Comparison of ENCODE assay signal across 11 cellular contexts in the genomic region with DNA sequence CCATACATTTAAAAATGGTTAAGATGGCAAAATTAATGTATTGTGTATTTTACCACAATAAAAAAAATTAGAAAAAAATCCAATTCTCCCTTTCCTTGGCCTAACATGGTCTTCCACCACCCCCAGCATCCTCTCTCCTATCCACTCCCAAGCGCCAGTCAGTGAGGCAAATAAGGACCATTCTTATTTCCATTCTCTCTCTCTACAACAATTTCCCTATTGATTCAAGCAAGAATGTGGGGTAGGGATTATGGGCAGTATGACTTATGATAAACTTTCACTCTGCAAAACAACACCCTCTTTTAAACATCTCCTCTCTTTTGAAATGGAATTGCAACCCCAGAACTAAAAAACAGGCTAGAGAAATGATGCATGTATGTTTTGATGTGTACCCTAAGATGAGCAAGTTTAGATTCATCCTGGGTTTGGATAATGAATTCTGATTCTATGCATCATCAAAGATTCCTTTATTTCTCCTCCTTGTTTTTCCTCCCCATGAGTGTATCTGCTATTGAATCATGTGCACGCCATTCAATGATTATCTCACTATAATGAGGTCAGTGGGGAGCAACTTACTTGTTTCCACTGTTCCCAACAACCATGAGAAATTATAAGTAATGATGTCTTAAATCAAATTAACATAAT. TPM values are rescaled to one million over a fixed set of nuclear protein-coding genes. Genes with fewer than 3 reads are reported as not detected.
DNase-seq lines count a peak whose midpoint lies in the region; ATAC-seq and TF ChIP-seq lines count a peak whose summit lies in the region.
"Had no signal": no experiment of that assay in that cellular context is flagged by ENCODE, and none has a peak within 500 bp of the region (broad histone marks: within the 10 kb centered on the region; RNA-seq: fewer than 3 reads in every experiment).

No MANE protein-coding gene starts in this region.

- H3K36me3 Mint-ChIP-seq in activated CD8-positive, alpha-beta T cell treated with anti-CD3 and anti-CD28 coated beads for 36 hours (ENCODE audit: low read depth), result no peaks in the 10 kb centered on the region

- H3K9me3 ChIP-seq in right atrium auricular region, result no peaks in the 10 kb centered on the region
- H3K9me3 ChIP-seq in upper lobe of right lung, result no peaks in the 10 kb centered on the region

- H3K4me1 Mint-ChIP-seq in activated CD8-positive, alpha-beta T cell treated with anti-CD3 and anti-CD28 coated beads for 36 hours (ENCODE audit: low read depth), result peaks cover 19% of the 10 kb centered on the region

- H3K4me1 ChIP-seq in right atrium auricular region (peaks cover 0 to 67% of the 10 kb centered on the region in 2 donors), upper lobe of right lung (peaks cover 51% of the 10 kb centered on the region)

- H3K27ac Mint-ChIP-seq in activated CD8-positive, alpha-beta T cell treated with anti-CD3 and anti-CD28 coated beads for 36 hours, result no peak overlapping the region

- no peak overlapping the region for H3K4me3 Mint-ChIP-seq in activated CD8-positive, alpha-beta T cell treated with anti-CD3 and anti-CD28 coated beads for 36 hours

- DNase-seq in right atrium auricular region (ENCODE audit: low spot score) (no peak), left ventricle myocardium superior (no peak), choroid plexus epithelial cell (ENCODE audit: low read depth) (peak; percentile 54), medulla oblongata (ENCODE audit: extremely low spot score) (peak; percentile 70), upper lobe of right lung (no peak), NCI-H748 (lab: John Stamatoyannopoulos, UW; ENCODE audit: unreplicated experiment) (no peak)
- no peak for DNase-seq in activated CD4-positive, alpha-beta T cell treated with anti-CD3 and anti-CD28 coated beads, Interleukin-2, amount 50 U/mL, for 4 hours
- DNase-seq in activated CD8-positive, alpha-beta T cell treated with anti-CD3 and anti-CD28 coated beads for 36 hours, result no peak
- DNase-seq: cortex of kidney, NCI-H1436 treated with DMSO at 0.1 percent for 48 hours, retina had no signal

- no peak for TF ChIP-seq CTCF in right atrium auricular region (IDR thresholded peaks at IDR 0.05)
- TF ChIP-seq CTCF in choroid plexus epithelial cell (conservative IDR thresholded peaks at IDR 0.05; ENCODE audit: low read depth, low read length), result no peak
- no peak for TF ChIP-seq CTCF in upper lobe of right lung (IDR thresholded peaks at IDR 0.05)
- TF ChIP-seq CTCF in activated CD8-positive, alpha-beta T cell treated with anti-CD3 and anti-CD28 coated beads for 36 hours (IDR thresholded peaks at IDR 0.05), result no peak

- ATAC-seq in left ventricle myocardium superior, result no peak
- ATAC-seq in upper lobe of right lung, result no peak
- no peak for ATAC-seq in activated CD8-positive, alpha-beta T cell treated with anti-CD3 and anti-CD28 coated beads for 36 hours

- H3K27ac ChIP-seq in right atrium auricular region (peak overlapping the region; percentile 92 to 98), upper lobe of right lung (no peak overlapping the region)

- H3K4me3 ChIP-seq in right atrium auricular region (peak overlapping the region in 1 of 2 donors; percentile 7), choroid plexus epithelial cell (ENCODE audit: low read depth, low read length) (peak overlapping the region; percentile 39), upper lobe of right lung (peak overlapping the region; percentile 71)

- POLR2A ChIA-PET in activated CD8-positive, alpha-beta T cell treated with anti-CD3 and anti-CD28 coated beads for 36 hours (lab: Charles Lee), result no interaction called here

- H3K27me3 Mint-ChIP-seq in activated CD8-positive, alpha-beta T cell treated with anti-CD3 and anti-CD28 coated beads for 36 hours, result peaks cover 36% of the 10 kb centered on the region

- intact Hi-C loops in left ventricle myocardium superior (cut with micrococcal nuclease) (loop anchor here (5.0 kb wide), 1 partner anchor 55 kb away; no protein-coding TSS in a partner anchor), upper lobe of right lung (cut with DNase I) (no loop called here)
- intact Hi-C loops in activated CD8-positive, alpha-beta T cell treated with anti-CD3 and anti-CD28 coated beads for 36 hours (cut with micrococcal nuclease), result no loop called here

- CTCF ChIA-PET in activated CD8-positive, alpha-beta T cell treated with anti-CD3 and anti-CD28 coated beads for 36 hours (lab: Charles Lee), result no interaction called here

- H3K9me3 Mint-ChIP-seq in activated CD8-positive, alpha-beta T cell treated with anti-CD3 and anti-CD28 coated beads for 36 hours, result no peaks in the 10 kb centered on the region

- H3K27me3 ChIP-seq in right atrium auricular region, result no peaks in the 10 kb centered on the region
- no peaks in the 10 kb centered on the region for H3K27me3 ChIP-seq in upper lobe of right lung

- no peaks in the 10 kb centered on the region for H3K36me3 ChIP-seq in right atrium auricular region
- H3K36me3 ChIP-seq in upper lobe of right lung, result no peaks in the 10 kb centered on the region

RNA-seq across cellular contexts. Expression of gene STARD13, which starts 3.5 kb away (rescaled TPM):
- total RNA-seq in right atrium auricular region, result 10 to 100 TPM; 21.6 to 23.3 TPM
- 41.1 TPM for total RNA-seq in left ventricle myocardium superior
- total RNA-seq in upper lobe of right lung, result 60.4 TPM
- not detected for total RNA-seq in activated CD8-positive, alpha-beta T cell treated with anti-CD3 and anti-CD28 coated beads for 36 hours

Comparison
In these comparisons a context has a peak if more than half of its experiments do, and no peak if none do; other contexts are left out.
1. DNase-seq: peak in choroid plexus epithelial cell (single experiment) and medulla oblongata (single experiment); none in right atrium auricular region (single experiment), left ventricle myocardium superior (single experiment), upper lobe of right lung (single experiment), NCI-H748 (single experiment), activated CD4-positive, alpha-beta T cell treated with anti-CD3 and anti-CD28 coated beads, Interleukin-2, amount 50 U/mL, for 4 hours (0 of 2) and activated CD8-positive, alpha-beta T cell treated with anti-CD3 and anti-CD28 coated beads for 36 hours (single experiment).
2. RNA of gene STARD13, which starts 3.5 kb away (total RNA-seq): 60.4 TPM in upper lobe of right lung (single experiment), 41.1 TPM in left ventricle myocardium superior (single experiment) and 21.6 to 23.3 TPM in right atrium auricular region; not detected in activated CD8-positive, alpha-beta T cell treated with anti-CD3 and anti-CD28 coated beads for 36 hours; every median in the first group is over 10 times any median in the second.